Comparison of ENCODE assay signal across 8 cellular contexts in the genomic region with DNA sequence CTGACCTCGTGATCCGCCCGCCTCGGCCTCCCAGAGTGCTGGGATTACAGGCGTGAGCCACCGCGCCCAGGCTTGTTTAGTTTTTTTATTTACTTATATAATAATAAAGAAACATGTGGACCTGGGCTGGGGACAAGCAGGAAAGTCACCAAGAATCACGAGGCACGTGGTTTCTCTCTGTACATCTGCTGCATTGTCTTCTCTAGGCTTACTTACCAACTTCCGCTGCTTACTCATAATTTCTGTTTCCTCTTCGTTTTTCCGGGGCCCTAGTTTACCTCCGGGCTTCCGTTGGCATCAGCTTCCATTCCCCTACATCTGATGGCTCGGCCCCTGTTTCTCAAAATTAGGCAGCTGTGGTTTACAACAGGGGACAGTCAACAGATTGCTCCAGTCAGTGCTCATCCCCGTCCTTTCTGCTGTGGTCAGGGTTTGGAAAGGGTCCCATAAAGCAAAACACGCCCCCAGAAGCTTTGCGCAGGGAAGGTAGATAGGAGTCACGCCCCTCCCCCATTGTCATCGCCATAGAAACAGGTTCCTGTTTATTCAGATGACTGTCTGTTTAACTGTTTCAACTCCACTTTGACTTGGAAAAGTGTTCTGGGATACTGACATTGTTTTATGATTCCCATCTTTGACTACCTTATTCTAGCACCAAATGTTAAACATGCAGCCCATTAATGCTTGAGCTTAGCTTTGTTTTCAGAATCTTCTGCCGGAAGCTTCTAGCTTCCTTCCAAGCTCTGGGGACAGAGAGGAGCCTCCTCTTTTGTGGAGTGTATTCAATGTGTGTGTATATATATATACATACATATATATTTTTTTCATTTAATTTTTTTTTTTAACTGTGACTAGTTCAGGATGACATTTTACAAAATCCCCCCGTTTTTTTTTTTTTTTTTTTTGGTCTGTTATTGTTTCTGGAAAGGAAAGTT. TPM values are rescaled to one million over a fixed set of nuclear protein-coding genes. Genes with fewer than 3 reads are reported as not detected.
DNase-seq lines count a peak whose midpoint lies in the region; TF ChIP-seq lines count a peak whose summit lies in the region.

No MANE protein-coding gene starts in this region.

- no peak overlapping the region for H3K4me3 ChIP-seq in colonic mucosa

- intact Hi-C loops in colonic mucosa (cut with DNase I) = no loop called here

- H3K36me3 ChIP-seq in colonic mucosa = no peaks in the 10 kb centered on the region

- peak overlapping the region; percentile 30 for H3K27ac ChIP-seq in colonic mucosa

- no peak overlapping the region for H3K9ac ChIP-seq in colonic mucosa (ENCODE audit: low read depth in 2 of 2, low read length in 2 of 2)

- no peaks in the 10 kb centered on the region for H3K27me3 ChIP-seq in colonic mucosa

- peak; percentile 68 for DNase-seq in activated gamma-delta T cell treated with Interleukin-2 at 50 U/mL for 16 hours
- no peak for DNase-seq in activated gamma-delta T cell (lab: John Stamatoyannopoulos, UW)
- DNase-seq in KG1 (lab: John Stamatoyannopoulos, UW) = peak; percentile 99
- DNase-seq in activated CD4-positive, CD25-positive, alpha-beta regulatory T cell (lab: John Stamatoyannopoulos, UW) = peak; percentile 25 to 41 (median 33)
- peak; percentile 74 for DNase-seq in colonic mucosa
- peak; percentile 97 to 99 for DNase-seq in lung microvascular endothelial cell (ENCODE audit: low read depth in 2 of 2)
- DNase-seq in stimulated activated CD8-positive, alpha-beta memory T cell treated with anti-CD3 and anti-CD28 coated beads, Interleukin-15, amount 100 ng/mL, for 1 hour (ENCODE audit: low read depth) = peak; percentile 74
- DNase-seq in dedifferentiated amniotic fluid mesenchymal stem cell (ENCODE audit: extremely low spot score) = no peak

- no peaks in the 10 kb centered on the region for H3K4me1 ChIP-seq in colonic mucosa

- TF ChIP-seq CTCF in colonic mucosa (IDR thresholded peaks at IDR 0.05) = no peak

- no peaks in the 10 kb centered on the region for H3K9me3 ChIP-seq in colonic mucosa

RNA-seq across cellular contexts. Expression of a gene that starts 32.0 kb away (rescaled TPM):
- total RNA-seq in colonic mucosa = under 1 TPM; 0.22 to 0.29 TPM
- total RNA-seq in lung microvascular endothelial cell = 0.40 and 0.44 TPM in 2 replicates

RNA-seq across cellular contexts. Expression of a gene that starts 50.7 kb away (rescaled TPM):
- 100 to 1,000 TPM; 113 to 119 TPM for total RNA-seq in colonic mucosa
- total RNA-seq in lung microvascular endothelial cell = 10.7 and 15.9 TPM in 2 replicates

Comparison
In these comparisons a context has a peak if more than half of its experiments do, and no peak if none do; other contexts are left out.
1. DNase-seq: peak in activated gamma-delta T cell treated with Interleukin-2 at 50 U/mL for 16 hours (single experiment), KG1 (single experiment), activated CD4-positive, CD25-positive, alpha-beta regulatory T cell (4 of 4), colonic mucosa (single experiment), lung microvascular endothelial cell (2 of 2) and stimulated activated CD8-positive, alpha-beta memory T cell treated with anti-CD3 and anti-CD28 coated beads, Interleukin-15, amount 100 ng/mL, for 1 hour (single experiment); none in activated gamma-delta T cell (single experiment) and dedifferentiated amniotic fluid mesenchymal stem cell (single experiment).